In the genomic region with DNA sequence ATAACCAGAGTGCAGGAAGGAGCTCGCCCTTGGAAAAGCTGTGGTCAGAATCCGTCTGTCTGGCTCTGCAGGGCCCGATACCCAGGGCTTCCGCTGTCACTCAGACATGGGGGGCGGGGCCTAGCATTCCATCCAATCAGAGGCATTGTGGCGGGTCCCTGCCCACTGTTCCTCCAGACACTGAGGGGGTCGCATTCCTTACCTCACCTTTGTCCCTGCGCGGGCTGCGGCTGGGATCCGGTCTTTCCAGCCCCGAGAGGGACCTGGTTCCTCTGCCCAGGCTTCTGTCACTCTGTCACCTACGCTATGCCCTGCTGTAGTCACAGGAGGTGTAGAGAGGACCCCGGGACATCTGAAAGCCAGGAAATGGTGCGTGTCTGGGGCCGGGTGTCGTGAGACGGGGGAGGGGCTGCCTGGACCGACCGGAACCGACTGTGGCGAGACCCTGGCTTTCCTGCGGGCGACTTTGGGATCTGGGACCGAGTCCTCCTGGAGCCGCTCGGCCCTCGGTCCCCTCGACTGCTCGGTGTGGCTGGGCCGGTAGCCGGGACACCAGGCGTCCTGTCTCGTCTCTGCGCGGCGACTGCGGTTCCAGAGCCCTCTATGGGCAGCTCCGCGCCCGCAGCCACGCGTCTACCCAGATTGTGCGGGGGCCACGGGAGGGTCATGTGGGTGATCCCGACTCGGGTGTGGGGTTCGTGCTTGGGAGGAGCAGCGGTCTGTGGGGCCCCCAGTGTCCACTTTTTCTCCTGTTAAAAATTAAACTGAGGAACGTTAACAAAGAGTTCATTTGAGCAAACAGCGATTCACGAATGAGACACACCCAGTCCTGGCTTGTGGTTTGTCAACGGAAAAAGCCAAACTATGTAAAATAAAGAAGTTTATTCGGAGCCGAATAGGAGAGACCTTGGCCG, we compare ENCODE assay signal across 8 cellular contexts. TPM values are rescaled to one million over a fixed set of nuclear protein-coding genes. Genes with fewer than 3 reads are reported as not detected.
DNase-seq lines count a peak whose midpoint lies in the region; ATAC-seq and TF ChIP-seq lines count a peak whose summit lies in the region.

TSS of gene ZNF69 (plus strand) at position 165 of the 914 bp plus-strand sequence. CDS start at position 307, 142 bp downstream.

- intact Hi-C loops in right lobe of liver (cut with DNase I), result loop anchor here in 1 of 2 donors (10.0 kb wide), 2 partner anchors 97 to 257 kb away; partner anchors contain the start of gene ZNF20

- POLR2A ChIA-PET in AG04449 (lab: Yijun Ruan, JAX), result no interaction called here

- no peaks in the 10 kb centered on the region for H3K9me3 ChIP-seq in right lobe of liver

- H3K4me3 ChIP-seq in AG04449 (ENCODE audit: low read depth, low read length) (peak within 1 kb of the TSS; percentile 86), right lobe of liver (peak within 1 kb of the TSS; percentile 61 to 82 (median 73))

- H3K36me3 ChIP-seq in right lobe of liver, result no peaks in the 10 kb centered on the region

- peak within 1 kb of the TSS; percentile 63 to 91 (median 87) for H3K27ac ChIP-seq in right lobe of liver

- WGBS in right lobe of liver (ENCODE audit: insufficient coverage, low coverage, low lambda C conversion rate, missing lambda C conversion rate), result under 1% methylated on average over 31 of the region's 56 CpGs

- H3K4me1 ChIP-seq in right lobe of liver, result no peaks in the 10 kb centered on the region

- DNase-seq in AG04449 (ENCODE audit: low read depth, low spot score) (no peak), GM20000 (ENCODE audit: low spot score) (peak; percentile 60), NCI-H524 treated with DMSO at 0.1 percent for 48 hours (lab: John Stamatoyannopoulos, UW) (peak; percentile 17), ecto neural progenitor cell (ENCODE audit: low spot score) (peak; percentile 96), right lobe of liver (peak; percentile 92 to 95 (median 93))
- peak; percentile 29 to 35 for DNase-seq in activated CD4-positive, alpha-beta T cell treated with anti-CD3 and anti-CD28 coated beads, Interleukin-2, amount 50 U/mL, for 4 hours
- peak; percentile 39 for DNase-seq in stimulated activated CD4-positive, alpha-beta T cell treated with anti-CD3 and anti-CD28 coated beads, Interleukin-2, amount 100 ng/mL, for 4 hours (ENCODE audit: low read depth)

- peak; percentile 66 for TF ChIP-seq POLR2A in right lobe of liver (IDR thresholded peaks at IDR 0.05)

- CTCF ChIA-PET in AG04449 (lab: Yijun Ruan, JAX), result interaction anchor here (0.7 to 2.4 kb wide), 4 partner anchors 36 to 148 kb away, joined by 3 to 6 read pairs (median 4); no protein-coding TSS in a partner anchor

- ATAC-seq in right lobe of liver, result peak; percentile 98 to 99 (median 99)
- no peak for ATAC-seq in GM18519 (IDR thresholded peaks at IDR 0.05; ENCODE audit: low FRiP score, unreplicated experiment)

- TF ChIP-seq CTCF in AG04449 (IDR thresholded peaks at IDR 0.05; ENCODE audit: insufficient read depth, low read length, missing control alignments), result peak; percentile 38
- no peak for TF ChIP-seq CTCF in GM20000 (IDR thresholded peaks at IDR 0.05; ENCODE audit: extremely low read depth, missing control alignments)
- peak in 2 of 4 donors; percentile 18 to 23 for TF ChIP-seq CTCF in right lobe of liver (IDR thresholded peaks at IDR 0.05)

- no peaks in the 10 kb centered on the region for H3K27me3 ChIP-seq in right lobe of liver

RNA-seq across cellular contexts. Expression of gene ZNF69, which starts in this region (rescaled TPM):
- 1 to 10 TPM; 6.1 to 10.0 (median 9.2) TPM for total RNA-seq in right lobe of liver
